28 cellular contexts compared by ENCODE assay signal in the genomic region with DNA sequence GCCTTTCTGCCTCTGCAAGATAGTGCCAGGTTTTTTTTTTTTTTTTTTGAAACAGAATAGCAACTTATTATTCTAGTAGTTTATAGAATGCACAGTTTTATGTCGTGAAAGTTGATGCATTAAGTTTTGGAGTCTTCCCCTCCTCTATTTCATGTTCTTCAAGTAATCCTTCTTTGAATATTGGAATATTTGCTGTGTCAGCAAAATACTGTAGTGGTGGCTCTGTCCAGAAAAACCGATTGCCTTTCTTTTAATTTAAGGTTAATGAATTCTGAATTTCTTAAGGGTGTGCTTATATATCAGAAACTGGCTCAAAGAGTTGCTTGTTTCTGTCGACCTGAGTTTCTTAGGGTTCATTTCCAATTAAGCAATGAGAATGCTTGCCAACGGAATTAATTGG.
"Had no signal": no experiment of that assay in that cellular context is flagged by ENCODE, and none has a peak within 500 bp of the region (broad histone marks: within the 10 kb centered on the region; RNA-seq: fewer than 3 reads in every experiment).

No MANE protein-coding gene starts in this region.

- H3K27ac Mint-ChIP-seq: naive thymus-derived CD8-positive, alpha-beta T cell; nephron; stimulated activated naive B cell treated with anti-CD40 and anti-IgM and Interleukin-4, amounts not matched to agents 10 μg/mL and 1 μg/mL and 100 μg/mL, for 72 hours had no signal

- H3K4me3 Mint-ChIP-seq: naive thymus-derived CD8-positive, alpha-beta T cell; nephron; neural crest cell; stimulated activated naive B cell treated with anti-CD40 and anti-IgM and Interleukin-4, amounts not matched to agents 10 μg/mL and 1 μg/mL and 100 μg/mL, for 72 hours had no signal

- H3K27me3 Mint-ChIP-seq: naive thymus-derived CD8-positive, alpha-beta T cell had no signal

- H3K36me3 ChIP-seq: left lung, lower lobe of right lung, pancreas, prostate gland, stomach, thyroid gland, transverse colon, upper lobe of left lung, vagina had no signal

- H3K9me3 Mint-ChIP-seq: naive thymus-derived CD8-positive, alpha-beta T cell; stimulated activated naive B cell treated with anti-CD40 and anti-IgM and Interleukin-4, amounts not matched to agents 10 μg/mL and 1 μg/mL and 100 μg/mL, for 72 hours had no signal

- H3K4me2 ChIP-seq: smooth muscle cell had no signal

- H3K4me1 Mint-ChIP-seq: nephron, neural crest cell had no signal

- H3K9me3 ChIP-seq: left lung, lower lobe of right lung, pancreas, prostate gland, stomach, testis, thyroid gland, transverse colon, upper lobe of left lung, vagina had no signal

- ATAC-seq: left colon; left lung; lower lobe of right lung; naive thymus-derived CD8-positive, alpha-beta T cell; pancreas; right cardiac atrium; stimulated activated naive B cell treated with anti-CD40 and anti-IgM and Interleukin-4, amounts not matched to agents 10 μg/mL and 1 μg/mL and 100 μg/mL, for 72 hours; stimulated activated naive CD8-positive, alpha-beta T cell treated with anti-CD3 and anti-CD28 coated beads, Interleukin-15, Interleukin-2, amounts not matched to agents 100 U/mL and 50 U/mL, for 24 hours had no signal

- H3K4me3 ChIP-seq: left lung, lower lobe of right lung, pancreas, prostate gland, smooth muscle cell, stomach, testis, thyroid gland, transverse colon, upper lobe of left lung, vagina had no signal

- FAIRE-seq: kidney, pancreas had no signal

- H3K4me1 ChIP-seq: left lung, lower lobe of right lung, pancreas, prostate gland, stomach, testis, thyroid gland, transverse colon, upper lobe of left lung, vagina had no signal

- DNase-seq: kidney; left colon; left lung; lower lobe of right lung; mammary epithelial cell; mesenchymal stem cell; naive thymus-derived CD8-positive, alpha-beta T cell; nucleus accumbens; pancreas; posterior cingulate gyrus; retina; right cardiac atrium; stimulated activated CD4-positive, alpha-beta T cell treated with anti-CD3 and anti-CD28 coated beads, Interleukin-1b, Interleukin-23, amount 100 ng/mL, for 48 hours; stimulated activated CD4-positive, alpha-beta T cell treated with anti-CD3 and anti-CD28 coated beads, Interleukin-2, amount 100 ng/mL, for 48 hours; stimulated activated CD4-positive, alpha-beta T cell treated with anti-CD3 and anti-CD28 coated beads, Interleukin-4, amount 100 ng/mL, for 4 hours; stimulated activated CD8-positive, alpha-beta memory T cell treated with anti-CD3 and anti-CD28 coated beads, Interleukin-4, amount 100 ng/mL, for 48 hours; stimulated activated naive B cell treated with anti-CD40 and anti-IgM and Interleukin-4, amounts not matched to agents 10 μg/mL and 1 μg/mL and 100 μg/mL, for 72 hours; stimulated activated naive CD8-positive, alpha-beta T cell treated with anti-CD3 and anti-CD28 coated beads, Interleukin-15, Interleukin-2, amounts not matched to agents 100 U/mL and 50 U/mL, for 24 hours; stomach; testis; thyroid gland; transverse colon; upper lobe of left lung had no signal

- H3K27me3 ChIP-seq: left lung, testis, thyroid gland, transverse colon, upper lobe of left lung, vagina had no signal

- H3K27ac ChIP-seq: left lung, lower lobe of right lung, pancreas, prostate gland, stomach, testis, thyroid gland, transverse colon, upper lobe of left lung, vagina had no signal
